16 cellular contexts compared by ENCODE assay signal in genomic region chr1:6833804-6834203, GRCh38.
"Had no signal": no experiment of that assay in that cellular context is flagged by ENCODE, and none has a peak within 500 bp of the region (broad histone marks: within the 10 kb centered on the region; RNA-seq: fewer than 3 reads in every experiment).

No MANE protein-coding gene starts in this region.

- H3K27ac ChIP-seq: heart right ventricle, parathyroid adenoma, prostate gland, uterus had no signal

- H3K4me1 ChIP-seq: parathyroid adenoma, prostate gland, uterus had no signal

- H3K27me3 ChIP-seq: dorsolateral prefrontal cortex, heart right ventricle, uterus had no signal

- H3K9me3 ChIP-seq: heart right ventricle, prostate gland, uterus had no signal

- H3K4me3 ChIP-seq: dorsolateral prefrontal cortex, heart right ventricle, prostate gland, smooth muscle cell, uterus had no signal

- H3K27ac Mint-ChIP-seq: type B pancreatic cell had no signal

- DNase-seq: cortex of kidney; dorsolateral prefrontal cortex; effector CD8-positive, alpha-beta T cell; foreskin melanocyte; heart right ventricle; mesendoderm; naive B cell; occipital lobe; stimulated activated CD4-positive, alpha-beta T cell treated with anti-CD3 and anti-CD28 coated beads, Interleukin-2, amount 100 ng/mL, for 48 hours; stimulated activated naive CD4-positive, alpha-beta T cell treated with Interleukin-2 at 50 U/mL for 16 hours; uterus had no signal

- H3K36me3 ChIP-seq: prostate gland, uterus had no signal

- H3K4me3 Mint-ChIP-seq: nephron, type B pancreatic cell had no signal

- H3K27me3 Mint-ChIP-seq: naive B cell, type B pancreatic cell had no signal

- H3K9me3 Mint-ChIP-seq: naive B cell, nephron had no signal
